ENCODE assay signal across 32 cellular contexts in genomic region chr14:53744846-53745245, GRCh38.
"Had no signal": no experiment of that assay in that cellular context is flagged by ENCODE, and none has a peak within 500 bp of the region (broad histone marks: within the 10 kb centered on the region; RNA-seq: fewer than 3 reads in every experiment).

No MANE protein-coding gene starts in this region.

- H3K36me3 ChIP-seq: cardiac muscle cell had no signal

- H3K27me3 ChIP-seq: cardiac muscle cell had no signal

- H3K4me2 ChIP-seq: KMS-11 had no signal

- H3K4me3 ChIP-seq: cardiac muscle cell had no signal

- DNase-seq: activated B cell treated with CpG ODN at 0.5 μM for 24 hours; activated CD4-positive, alpha-beta memory T cell treated with anti-CD3 and anti-CD28 coated beads for 36 hours; activated CD4-positive, alpha-beta T cell treated with anti-CD3 and anti-CD28 coated beads for 4 hours; activated CD4-positive, alpha-beta T cell treated with anti-CD3 and anti-CD28 coated beads, Interleukin-2, amount 50 U/mL, for 1 hour; activated CD4-positive, CD25-positive, alpha-beta regulatory T cell treated with anti-CD3 and anti-CD28 coated beads, Interleukin-2, amount 50 U/mL, for 72 hours; activated CD8-positive, alpha-beta memory T cell treated with anti-CD3 and anti-CD28 coated beads, Interleukin-2, amount 50 U/mL, for 4 hours; activated effector memory CD4-positive, alpha-beta T cell treated with Interleukin-2 at 50 U/mL for 16 hours; activated naive CD4-positive, alpha-beta T cell treated with anti-CD3 and anti-CD28 coated beads, Interleukin-2, amount 10 ng/mL, durations not matched to agents 7 days and 5 days; activated naive CD8-positive, alpha-beta T cell treated with anti-CD3 and anti-CD28 coated beads, Interleukin-2, amount 50 U/mL, for 24 hours; activated T-cell treated with anti-CD3 and anti-CD28 coated beads for 4 hours; activated T-cell treated with anti-CD3 and anti-CD28 coated beads, Interleukin-2, amount 50 U/mL, for 4 hours; amniotic stem cell; aorta; MM.1S; MV-4-11; NCI-H1092; NCI-H1436 treated with DMSO at 0.1 percent for 48 hours; NCI-H1694 treated with DMSO at 0.1 percent for 48 hours; NCI-H2029; NCI-H510A; NCI-H526; NCI-H748 treated with DMSO at 0.1 percent for 48 hours; NK-92 treated with Interleukin-12 subunit alpha and Interleukin-12 subunit beta, amount 100 ng/mL, for 24 hours; OCI-M1; Right ventricle myocardium superior; SW 1271; T-helper 1 cell; T-helper 2 cell; T-helper 9 cell had no signal

- H3K27ac ChIP-seq: cardiac muscle cell, KMS-11, VCaP had no signal

- H3K9ac ChIP-seq: KMS-11 had no signal
